21 cellular contexts compared by ENCODE assay signal in genomic region chr14:64450255-64450654, GRCh38. TPM values are rescaled to one million over a fixed set of nuclear protein-coding genes. Genes with fewer than 3 reads are reported as not detected.
DNase-seq lines count a peak whose midpoint lies in the region; ATAC-seq and TF ChIP-seq lines count a peak whose summit lies in the region.
"Had no signal": no experiment of that assay in that cellular context is flagged by ENCODE, and none has a peak within 500 bp of the region (broad histone marks: within the 10 kb centered on the region; RNA-seq: fewer than 3 reads in every experiment).

No MANE protein-coding gene starts in this region.

- CTCF ChIA-PET in MCF 10A (lab: Yijun Ruan, JAX): no interaction called here
- CTCF ChIA-PET in mammary epithelial cell (lab: Charles Lee; ENCODE audit: low non-redundant PET): no interaction called here

- no peak overlapping the region for H3K27ac Mint-ChIP-seq in MCF 10A (ENCODE audit: low read depth, unreplicated experiment)
- peak overlapping the region; percentile 92 for H3K27ac Mint-ChIP-seq in activated naive CD8-positive, alpha-beta T cell treated with anti-CD3 and anti-CD28 coated beads, Interleukin-2, amount 50 U/mL, for 24 hours
- peak overlapping the region; percentile 66 to 98 for H3K27ac Mint-ChIP-seq in stimulated activated naive CD8-positive, alpha-beta T cell treated with anti-CD3 and anti-CD28 coated beads, Interleukin-15, amount 100 ng/mL, for 72 hours
- H3K27ac Mint-ChIP-seq: nephron had no signal

- POLR2A ChIA-PET in MCF 10A (lab: Yijun Ruan, JAX): interaction anchor here (1.1 to 1.2 kb wide), 2 partner anchors 11 to 12 kb away, joined by 3 to 4 read pairs; no protein-coding TSS in a partner anchor

- H4K20me1 ChIP-seq in mammary epithelial cell (ENCODE audit: insufficient read depth, low read length): no peaks in the 10 kb centered on the region
- H4K20me1 ChIP-seq in OCI-LY3 (ENCODE audit: insufficient read depth, low read length): no peaks in the 10 kb centered on the region

- TF ChIP-seq CTCF in MCF 10A (IDR thresholded peaks at IDR 0.05; ENCODE audit: unreplicated experiment) (no peak), mammary epithelial cell (conservative IDR thresholded peaks at IDR 0.05 in 1 of 2, IDR thresholded peaks at IDR 0.05 in 1 of 2; ENCODE audit: extremely low read depth in 1 of 2, insufficient read depth in 1 of 2, low read depth in 1 of 2, low read length in 2 of 2) (no peak), OCI-LY3 (IDR thresholded peaks at IDR 0.05; ENCODE audit: low read depth, low read length) (no peak), omental fat pad (IDR thresholded peaks at IDR 0.05) (no peak)

- H3K4me3 ChIP-seq in mammary epithelial cell (replicated peaks in 1 of 3; ENCODE audit: insufficient read depth in 1 of 3, low read depth in 2 of 3, low read length in 3 of 3): no peak overlapping the region
- no peak overlapping the region for H3K4me3 ChIP-seq in OCI-LY3 (ENCODE audit: low read length)
- H3K4me3 ChIP-seq: heart right ventricle, SK-N-MC, thoracic aorta had no signal

- DNase-seq in MCF 10A (ENCODE audit: unreplicated experiment): no peak
- DNase-seq in mammary epithelial cell: no peak
- DNase-seq in activated naive CD8-positive, alpha-beta T cell treated with anti-CD3 and anti-CD28 coated beads, Interleukin-2, amount 50 U/mL, for 24 hours: no peak
- DNase-seq in stimulated activated naive CD8-positive, alpha-beta T cell treated with anti-CD3 and anti-CD28 coated beads, Interleukin-15, amount 100 ng/mL, for 72 hours: peak in 1 of 2 donors; percentile 21
- no peak for DNase-seq in D341Med (ENCODE audit: low spot score)
- no peak for DNase-seq in omental fat pad (ENCODE audit: low spot score)
- DNase-seq: activated CD8-positive, alpha-beta memory T cell treated with anti-CD3 and anti-CD28 coated beads, Interleukin-2, amount 50 U/mL, for 48 hours; activated naive CD4-positive, alpha-beta T cell treated with Interleukin-2 at 50 U/mL for 16 hours; CD4-positive, alpha-beta memory T cell; cerebellar nuclear complex; GDM1; heart right ventricle; KBM-7; NCI-H526 treated with DMSO at 0.1 percent for 48 hours; posterior cingulate gyrus; RPMI8226; T-helper 9 cell had no signal

- no peaks in the 10 kb centered on the region for H3K27me3 Mint-ChIP-seq in MCF 10A (ENCODE audit: insufficient read depth, unreplicated experiment)
- H3K27me3 Mint-ChIP-seq in activated naive CD8-positive, alpha-beta T cell treated with anti-CD3 and anti-CD28 coated beads, Interleukin-2, amount 50 U/mL, for 24 hours: no peaks in the 10 kb centered on the region
- H3K27me3 Mint-ChIP-seq in stimulated activated naive CD8-positive, alpha-beta T cell treated with anti-CD3 and anti-CD28 coated beads, Interleukin-15, amount 100 ng/mL, for 72 hours: no peaks in the 10 kb centered on the region
- H3K27me3 Mint-ChIP-seq: CD4-positive, alpha-beta memory T cell had no signal

- no peak overlapping the region for H3K4me3 Mint-ChIP-seq in MCF 10A (ENCODE audit: unreplicated experiment)
- no peak overlapping the region for H3K4me3 Mint-ChIP-seq in activated naive CD8-positive, alpha-beta T cell treated with anti-CD3 and anti-CD28 coated beads, Interleukin-2, amount 50 U/mL, for 24 hours
- peak overlapping the region in 1 of 2 donors; percentile 64 for H3K4me3 Mint-ChIP-seq in stimulated activated naive CD8-positive, alpha-beta T cell treated with anti-CD3 and anti-CD28 coated beads, Interleukin-15, amount 100 ng/mL, for 72 hours
- H3K4me3 Mint-ChIP-seq: CD4-positive, alpha-beta memory T cell; nephron had no signal

- H2AFZ ChIP-seq in mammary epithelial cell (ENCODE audit: low read depth, low read length) (no peak overlapping the region), OCI-LY3 (ENCODE audit: low read depth, low read length) (no peak overlapping the region)

- 100% methylated on average over 2 of the region's 2 CpGs for WGBS in mammary epithelial cell (ENCODE audit: low coverage, missing lambda C conversion rate)

- in situ Hi-C loops in mammary epithelial cell (cut with MboI; ENCODE audit: low sequenced_read_pairs in 2 of 2): no loop called here

- intact Hi-C loops in MCF 10A (cut with micrococcal nuclease) (no loop called here), mammary epithelial cell (cut with micrococcal nuclease) (no loop called here)

- H3K27me3 ChIP-seq in mammary epithelial cell (ENCODE audit: insufficient read depth, low read length) (no peaks in the 10 kb centered on the region), OCI-LY3 (ENCODE audit: low read depth, low read length) (no peaks in the 10 kb centered on the region)
- H3K27me3 ChIP-seq: heart right ventricle had no signal

- H3K9ac ChIP-seq in mammary epithelial cell (ENCODE audit: insufficient read depth, low read length) (no peak overlapping the region), OCI-LY3 (ENCODE audit: low read length) (no peak overlapping the region)

- H3K9me3 Mint-ChIP-seq in MCF 10A (ENCODE audit: unreplicated experiment): no peaks in the 10 kb centered on the region
- no peaks in the 10 kb centered on the region for H3K9me3 Mint-ChIP-seq in activated naive CD8-positive, alpha-beta T cell treated with anti-CD3 and anti-CD28 coated beads, Interleukin-2, amount 50 U/mL, for 24 hours
- no peaks in the 10 kb centered on the region for H3K9me3 Mint-ChIP-seq in stimulated activated naive CD8-positive, alpha-beta T cell treated with anti-CD3 and anti-CD28 coated beads, Interleukin-15, amount 100 ng/mL, for 72 hours
- H3K9me3 Mint-ChIP-seq: CD4-positive, alpha-beta memory T cell; nephron had no signal

- H3K4me2 ChIP-seq in mammary epithelial cell (ENCODE audit: insufficient read depth, low read depth, low read length) (no peak overlapping the region), OCI-LY3 (ENCODE audit: low read length) (no peak overlapping the region; the same call in 1 of the 2 replicates)

- dilution Hi-C loops in mammary epithelial cell (cut with HindIII; ENCODE audit: low sequenced_read_pairs): no loop called here

- H3K4me1 ChIP-seq in mammary epithelial cell (ENCODE audit: insufficient read depth, low read length): peaks cover 6% of the 10 kb centered on the region
- peaks cover 19% of the 10 kb centered on the region for H3K4me1 ChIP-seq in OCI-LY3 (ENCODE audit: low read length)

- H3K36me3 ChIP-seq in mammary epithelial cell (ENCODE audit: insufficient read depth, low read length) (peaks cover 31% of the 10 kb centered on the region), OCI-LY3 (replicated peaks; ENCODE audit: low read depth, low read length) (peaks cover 50% of the 10 kb centered on the region)

- peaks cover 80% of the 10 kb centered on the region for H3K36me3 Mint-ChIP-seq in MCF 10A (ENCODE audit: insufficient read depth, unreplicated experiment)
- H3K36me3 Mint-ChIP-seq in activated naive CD8-positive, alpha-beta T cell treated with anti-CD3 and anti-CD28 coated beads, Interleukin-2, amount 50 U/mL, for 24 hours (ENCODE audit: low read depth): peaks cover 56% of the 10 kb centered on the region

- H3K79me2 ChIP-seq in mammary epithelial cell (ENCODE audit: insufficient read depth, low read length): no peaks in the 10 kb centered on the region
- no peaks in the 10 kb centered on the region for H3K79me2 ChIP-seq in OCI-LY3 (ENCODE audit: low read length)

- no peaks in the 10 kb centered on the region for H3K4me1 Mint-ChIP-seq in MCF 10A (ENCODE audit: insufficient read depth, unreplicated experiment)
- peaks cover 44% of the 10 kb centered on the region for H3K4me1 Mint-ChIP-seq in activated naive CD8-positive, alpha-beta T cell treated with anti-CD3 and anti-CD28 coated beads, Interleukin-2, amount 50 U/mL, for 24 hours
- H3K4me1 Mint-ChIP-seq in stimulated activated naive CD8-positive, alpha-beta T cell treated with anti-CD3 and anti-CD28 coated beads, Interleukin-15, amount 100 ng/mL, for 72 hours: peaks cover 53% of the 10 kb centered on the region

- BruUV-seq in MCF 10A (replicated peaks; lab: Mats Ljungman, UMichigan) (TSS peak; percentile 17), mammary epithelial cell (replicated peaks; lab: Mats Ljungman, UMichigan) (no TSS peak)

- H3K9me3 ChIP-seq in mammary epithelial cell (replicated peaks; ENCODE audit: insufficient read depth, low read length): no peaks in the 10 kb centered on the region
- H3K9me3 ChIP-seq in OCI-LY3 (ENCODE audit: insufficient read depth, low read length): no peaks in the 10 kb centered on the region
- H3K9me3 ChIP-seq: heart right ventricle, thoracic aorta had no signal

- H3K27ac ChIP-seq in mammary epithelial cell (ENCODE audit: insufficient read depth, low read depth, low read length) (no peak overlapping the region), OCI-LY3 (ENCODE audit: low read length) (peak overlapping the region; percentile 56)
- H3K27ac ChIP-seq: heart right ventricle, SK-N-MC, thoracic aorta had no signal

- peak; percentile 73 for ATAC-seq in activated naive CD8-positive, alpha-beta T cell treated with anti-CD3 and anti-CD28 coated beads, Interleukin-2, amount 50 U/mL, for 24 hours
- peak; percentile 54 for ATAC-seq in stimulated activated naive CD8-positive, alpha-beta T cell treated with anti-CD3 and anti-CD28 coated beads, Interleukin-15, amount 100 ng/mL, for 72 hours
- ATAC-seq in omental fat pad (ENCODE audit: low FRiP score): no peak
- ATAC-seq: heart right ventricle had no signal

RNA-seq across cellular contexts. Expression of gene AKAP5, which starts 15.0 kb away (rescaled TPM):
- 0.14 and 0.22 TPM in 2 replicates for total RNA-seq in MCF 10A (2022)
- under 1 TPM; 0.28 to 0.67 TPM for total RNA-seq in mammary epithelial cell
- polyA plus RNA-seq in mammary epithelial cell: 0.03 TPM
- 0.57 TPM for polyA minus RNA-seq in mammary epithelial cell
- total RNA-seq in omental fat pad: 1 to 10 TPM in 1 of 4 donors, under 1 TPM in 3; 0.47 to 1.4 (median 0.66) TPM

RNA-seq across cellular contexts. Expression of gene ZBTB25, which starts 53.4 kb away (rescaled TPM):
- total RNA-seq in MCF 10A (2022) (11.7 and 15.3 TPM in 2 replicates), mammary epithelial cell (10 to 100 TPM in 1 of 2 donors, 1 to 10 TPM in 1; 9.7 to 10.8 TPM), omental fat pad (10 to 100 TPM in 1 of 4 donors, 1 to 10 TPM in 3; 5.5 to 12.3 (median 8.6) TPM)
- polyA plus RNA-seq in mammary epithelial cell: 5.6 TPM
- polyA minus RNA-seq in mammary epithelial cell: 10.5 TPM

RNA-seq across cellular contexts. Expression of gene ZBTB1, which starts 54.3 kb away (rescaled TPM):
- 26.5 and 30.9 TPM in 2 replicates for total RNA-seq in MCF 10A (2022)
- total RNA-seq in mammary epithelial cell: 10 to 100 TPM; 28.8 to 52.2 TPM
- 15.7 TPM for polyA plus RNA-seq in mammary epithelial cell
- polyA minus RNA-seq in mammary epithelial cell: 27.9 TPM
- total RNA-seq in omental fat pad: 10 to 100 TPM; 35.9 to 54.2 (median 43.7) TPM
